ENCODE assay signal across 12 cellular contexts in the genomic region with DNA sequence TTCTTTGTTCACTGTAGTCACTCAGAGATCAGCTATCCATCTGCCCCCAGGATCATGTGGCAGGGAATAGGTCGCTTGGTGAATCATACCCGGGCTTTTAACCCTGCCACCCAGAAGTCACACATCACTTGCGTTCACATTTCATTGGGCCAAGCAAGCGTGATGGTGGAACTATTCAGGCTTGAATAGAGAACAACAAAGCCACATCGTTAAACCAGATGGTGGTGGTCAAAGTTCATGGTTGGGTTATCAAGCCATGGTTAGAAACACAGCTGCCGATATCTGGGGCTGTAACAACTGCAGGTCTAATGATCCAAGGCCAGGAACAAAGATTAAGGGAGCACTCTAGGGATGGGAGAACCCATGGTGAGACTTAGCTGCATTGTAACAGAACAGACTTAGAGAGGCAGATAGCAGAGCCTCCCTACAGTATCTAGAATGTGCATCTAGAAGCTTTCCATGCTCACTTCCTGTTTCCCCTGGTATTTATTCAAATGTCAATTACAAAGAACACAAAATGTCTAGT. TPM values are rescaled to one million over a fixed set of nuclear protein-coding genes. Genes with fewer than 3 reads are reported as not detected.
DNase-seq lines count a peak whose midpoint lies in the region; ATAC-seq lines count a peak whose summit lies in the region.
"Had no signal": no experiment of that assay in that cellular context is flagged by ENCODE, and none has a peak within 500 bp of the region (broad histone marks: within the 10 kb centered on the region; RNA-seq: fewer than 3 reads in every experiment).

No MANE protein-coding gene starts in this region.

- H3K4me3 ChIP-seq in SJCRH30 (no peak overlapping the region), right cardiac atrium (ENCODE audit: low read length) (no peak overlapping the region)

- H3K27me3 Mint-ChIP-seq in activated naive CD4-positive, alpha-beta T cell treated with anti-CD3 and anti-CD28 coated beads for 36 hours (ENCODE audit: low read depth) = no peaks in the 10 kb centered on the region
- H3K27me3 Mint-ChIP-seq in stimulated activated naive CD8-positive, alpha-beta T cell treated with anti-CD3 and anti-CD28 coated beads, Interleukin-15, amount 100 ng/mL, for 72 hours = no peaks in the 10 kb centered on the region

- intact Hi-C loops in activated naive CD4-positive, alpha-beta T cell treated with anti-CD3 and anti-CD28 coated beads for 36 hours (cut with micrococcal nuclease) = no loop called here
- intact Hi-C loops in right cardiac atrium (cut with DNase I) = no loop called here

- H3K27ac Mint-ChIP-seq in activated naive CD4-positive, alpha-beta T cell treated with anti-CD3 and anti-CD28 coated beads for 36 hours = peak overlapping the region; percentile 88
- H3K27ac Mint-ChIP-seq in stimulated activated naive CD8-positive, alpha-beta T cell treated with anti-CD3 and anti-CD28 coated beads, Interleukin-15, amount 100 ng/mL, for 72 hours = peak overlapping the region; percentile 13 to 86

- peak; percentile 63 for DNase-seq in activated naive CD4-positive, alpha-beta T cell treated with anti-CD3 and anti-CD28 coated beads for 36 hours
- no peak for DNase-seq in activated naive CD4-positive, alpha-beta T cell treated with Interleukin-2 at 50 U/mL for 16 hours
- DNase-seq in SJCRH30 (peak; percentile 7 to 27), cerebellar cortex (ENCODE audit: low spot score) (no peak), right cardiac atrium (no peak), DMS153 treated with DMSO at 0.1 percent for 48 hours (lab: John Stamatoyannopoulos, UW; ENCODE audit: unreplicated experiment) (no peak)
- no peak for DNase-seq in stimulated activated naive CD8-positive, alpha-beta T cell treated with anti-CD3 and anti-CD28 coated beads, Interleukin-15, amount 100 ng/mL, for 72 hours
- DNase-seq: activated CD4-positive, alpha-beta T cell treated with anti-CD3 and anti-CD28 coated beads, Interleukin-2, amount 50 U/mL, for 1 hour had no signal

- H3K4me1 ChIP-seq in SJCRH30 (no peaks in the 10 kb centered on the region), right cardiac atrium (ENCODE audit: control insufficient read depth, insufficient read depth, low read length) (no peaks in the 10 kb centered on the region)

- H3K27ac ChIP-seq in SJCRH30 = no peak overlapping the region
- H3K27ac ChIP-seq in right cardiac atrium (ENCODE audit: low read length) = no peak overlapping the region

- H3K36me3 ChIP-seq in SJCRH30 = no peaks in the 10 kb centered on the region

- ATAC-seq in HG03045 (IDR thresholded peaks at IDR 0.05; ENCODE audit: unreplicated experiment) = peak; percentile 64
- peak; percentile 40 for ATAC-seq in stimulated activated naive CD8-positive, alpha-beta T cell treated with anti-CD3 and anti-CD28 coated beads, Interleukin-15, amount 100 ng/mL, for 72 hours
- no peak for ATAC-seq in right cardiac atrium

- H3K27me3 ChIP-seq in SJCRH30 (no peaks in the 10 kb centered on the region), right cardiac atrium (ENCODE audit: control insufficient read depth, insufficient read depth) (no peaks in the 10 kb centered on the region)

- H3K36me3 Mint-ChIP-seq in activated naive CD4-positive, alpha-beta T cell treated with anti-CD3 and anti-CD28 coated beads for 36 hours (ENCODE audit: low read depth) = peaks cover 17% of the 10 kb centered on the region

- 87% methylated on average over 6 of the region's 6 CpGs for WGBS in right cardiac atrium

- H3K9me3 ChIP-seq in SJCRH30 (replicated peaks) = no peaks in the 10 kb centered on the region
- H3K9me3 ChIP-seq in right cardiac atrium (ENCODE audit: control insufficient read depth, low read length) = no peaks in the 10 kb centered on the region

- CTCF ChIA-PET in activated naive CD4-positive, alpha-beta T cell treated with anti-CD3 and anti-CD28 coated beads for 36 hours (lab: Charles Lee) = interaction anchor here (1.3 to 1.4 kb wide), 2 partner anchors 21 to 22 kb away, joined by 3 to 4 read pairs; no protein-coding TSS in a partner anchor

- peak overlapping the region; percentile 71 for H3K4me3 Mint-ChIP-seq in activated naive CD4-positive, alpha-beta T cell treated with anti-CD3 and anti-CD28 coated beads for 36 hours
- H3K4me3 Mint-ChIP-seq in stimulated activated naive CD8-positive, alpha-beta T cell treated with anti-CD3 and anti-CD28 coated beads, Interleukin-15, amount 100 ng/mL, for 72 hours = peak overlapping the region; percentile 39 to 45

- H3K9me3 Mint-ChIP-seq in activated naive CD4-positive, alpha-beta T cell treated with anti-CD3 and anti-CD28 coated beads for 36 hours = peaks cover 4% of the 10 kb centered on the region
- peaks cover 19 to 27% of the 10 kb centered on the region in 2 donors for H3K9me3 Mint-ChIP-seq in stimulated activated naive CD8-positive, alpha-beta T cell treated with anti-CD3 and anti-CD28 coated beads, Interleukin-15, amount 100 ng/mL, for 72 hours

- peaks cover 85% of the 10 kb centered on the region for H3K4me1 Mint-ChIP-seq in activated naive CD4-positive, alpha-beta T cell treated with anti-CD3 and anti-CD28 coated beads for 36 hours (ENCODE audit: low read depth)
- H3K4me1 Mint-ChIP-seq in stimulated activated naive CD8-positive, alpha-beta T cell treated with anti-CD3 and anti-CD28 coated beads, Interleukin-15, amount 100 ng/mL, for 72 hours = peaks cover 86% of the 10 kb centered on the region

RNA-seq across cellular contexts. Expression of gene PTPRC, which starts 40.0 kb away (rescaled TPM):
- 100 to 1,000 TPM; 689 to 714 TPM for total RNA-seq in activated naive CD4-positive, alpha-beta T cell treated with anti-CD3 and anti-CD28 coated beads for 36 hours
- not detected in 2 replicates for total RNA-seq in SJCRH30 (2014; rRNA removed; shearing (Covaris generic))
- total RNA-seq in right cardiac atrium = 10 to 100 TPM in 3 of 4 donors, 1 to 10 TPM in 1; 9.1 to 16.2 (median 12.9) TPM
- 1.3 TPM for polyA plus RNA-seq in right cardiac atrium
- total RNA-seq: Daoy had no signal
- polyA plus RNA-seq: keratinocyte had no signal

RNA-seq across cellular contexts. Expression of gene ATP6V1G3, which starts 58.4 kb away (rescaled TPM):
- not detected for total RNA-seq in activated naive CD4-positive, alpha-beta T cell treated with anti-CD3 and anti-CD28 coated beads for 36 hours
- total RNA-seq in SJCRH30 (2014; rRNA removed; shearing (Covaris generic)) = not detected in 2 replicates
- not detected for total RNA-seq in right cardiac atrium
- polyA plus RNA-seq in right cardiac atrium = not detected
- total RNA-seq: Daoy, temporal lobe had no signal
- polyA plus RNA-seq: keratinocyte had no signal

Comparison
In these comparisons a context has a peak if more than half of its experiments do, and no peak if none do; other contexts are left out.
1. DNase-seq: peak in activated naive CD4-positive, alpha-beta T cell treated with anti-CD3 and anti-CD28 coated beads for 36 hours (single experiment) and SJCRH30 (2 of 2); none in activated naive CD4-positive, alpha-beta T cell treated with Interleukin-2 at 50 U/mL for 16 hours (single experiment), stimulated activated naive CD8-positive, alpha-beta T cell treated with anti-CD3 and anti-CD28 coated beads, Interleukin-15, amount 100 ng/mL, for 72 hours (0 of 2), cerebellar cortex (single experiment), right cardiac atrium (0 of 3) and DMS153 treated with DMSO at 0.1 percent for 48 hours (single experiment).
2. ATAC-seq: peak in HG03045 (single experiment) and stimulated activated naive CD8-positive, alpha-beta T cell treated with anti-CD3 and anti-CD28 coated beads, Interleukin-15, amount 100 ng/mL, for 72 hours (single experiment); none in right cardiac atrium (0 of 2).
3. RNA of gene PTPRC, which starts 40.0 kb away (total RNA-seq): 689 to 714 TPM in activated naive CD4-positive, alpha-beta T cell treated with anti-CD3 and anti-CD28 coated beads for 36 hours; 9.1 to 16.2 TPM in right cardiac atrium and not detected in SJCRH30; every median in the first group is over 10 times any median in the second.